In the genomic region with DNA sequence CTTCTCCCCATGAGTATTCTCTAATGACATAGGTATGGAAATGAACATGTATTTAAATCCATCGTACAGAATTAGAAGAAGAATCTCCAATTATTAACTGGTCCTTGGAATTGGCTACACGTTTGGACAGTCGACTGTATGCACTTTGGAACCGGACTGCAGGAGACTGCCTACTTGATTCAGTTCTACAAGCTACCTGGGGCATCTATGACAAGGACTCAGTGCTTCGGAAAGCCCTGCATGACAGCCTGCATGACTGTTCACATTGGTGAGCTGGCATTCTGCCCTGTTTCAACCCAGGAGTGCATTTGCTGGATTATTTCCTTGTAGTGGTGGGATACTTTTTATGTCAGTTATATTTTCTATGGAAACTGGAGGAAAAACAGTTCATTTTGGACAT, we compare ENCODE assay signal across 22 cellular contexts. TPM values are rescaled to one million over a fixed set of nuclear protein-coding genes. Genes with fewer than 3 reads are reported as not detected.
DNase-seq lines count a peak whose midpoint lies in the region; FAIRE-seq and TF ChIP-seq lines count a peak whose summit lies in the region.
"Had no signal": no experiment of that assay in that cellular context is flagged by ENCODE, and none has a peak within 500 bp of the region (broad histone marks: within the 10 kb centered on the region; RNA-seq: fewer than 3 reads in every experiment).

No MANE protein-coding gene starts in this region.

- H3K27ac ChIP-seq in astrocyte (ENCODE audit: low read depth, low read length) = no peak overlapping the region
- no peak overlapping the region for H3K27ac ChIP-seq in thyroid gland
- H3K27ac ChIP-seq in mammary epithelial cell (ENCODE audit: insufficient read depth, low read depth, low read length) = no peak overlapping the region
- H3K27ac ChIP-seq in caudate nucleus (ENCODE audit: low read depth, low read length) = no peak overlapping the region

- H3K4me1 ChIP-seq in astrocyte (ENCODE audit: insufficient read depth, low read length) = peaks cover 8% of the 10 kb centered on the region
- H3K4me1 ChIP-seq in thyroid gland = peaks cover 18 to 34% of the 10 kb centered on the region in 2 donors
- H3K4me1 ChIP-seq in mammary epithelial cell (ENCODE audit: insufficient read depth, low read length) = no peaks in the 10 kb centered on the region

- no peak for TF ChIP-seq POLR2A in thyroid gland (IDR thresholded peaks at IDR 0.05)

- no peaks in the 10 kb centered on the region for H3K27me3 Mint-ChIP-seq in astrocyte (ENCODE audit: low read depth, unreplicated experiment)
- H3K27me3 Mint-ChIP-seq: CD4-positive, CD25-positive, alpha-beta regulatory T cell; CD8-positive, alpha-beta memory T cell; IgD-negative memory B cell had no signal

- peaks cover 63% of the 10 kb centered on the region for H4K20me1 ChIP-seq in astrocyte (ENCODE audit: insufficient read depth, low read length)
- H4K20me1 ChIP-seq in mammary epithelial cell (ENCODE audit: insufficient read depth, low read length) = no peaks in the 10 kb centered on the region

- dilution Hi-C loops in mammary epithelial cell (cut with HindIII; ENCODE audit: low sequenced_read_pairs) = no loop called here

- H3K79me2 ChIP-seq in astrocyte (ENCODE audit: insufficient read depth, low read length) = peaks cover 23% of the 10 kb centered on the region
- peaks cover 18% of the 10 kb centered on the region for H3K79me2 ChIP-seq in mammary epithelial cell (ENCODE audit: insufficient read depth, low read length)

- H3K9ac ChIP-seq in astrocyte (ENCODE audit: low read length) (no peak overlapping the region), mammary epithelial cell (ENCODE audit: insufficient read depth, low read length) (no peak overlapping the region)

- H3K4me3 Mint-ChIP-seq in astrocyte (ENCODE audit: unreplicated experiment) = no peak overlapping the region
- H3K4me3 Mint-ChIP-seq: CD4-positive, CD25-positive, alpha-beta regulatory T cell; CD8-positive, alpha-beta memory T cell; HFFc6; IgD-negative memory B cell had no signal

- H3K4me3 ChIP-seq in astrocyte (ENCODE audit: insufficient read depth, low read depth, low read length) (no peak overlapping the region), thyroid gland (replicated peaks in 1 of 3) (no peak overlapping the region), mammary epithelial cell (replicated peaks in 1 of 3; ENCODE audit: insufficient read depth in 1 of 3, low read depth in 2 of 3, low read length in 3 of 3) (no peak overlapping the region)

- no peak for FAIRE-seq in astrocyte (lab: Jason Lieb, UNC)
- peak; percentile 27 for FAIRE-seq in islet of Langerhans (lab: Jason Lieb, UNC)
- FAIRE-seq: D721Med, GM12892, GM18507, HTR-8/SVneo had no signal

- H3K4me1 Mint-ChIP-seq in astrocyte (ENCODE audit: low read depth, unreplicated experiment) = peaks cover 21% of the 10 kb centered on the region

- H3K27me3 ChIP-seq in astrocyte (ENCODE audit: insufficient read depth, low read length) = no peaks in the 10 kb centered on the region
- no peaks in the 10 kb centered on the region for H3K27me3 ChIP-seq in thyroid gland
- no peaks in the 10 kb centered on the region for H3K27me3 ChIP-seq in mammary epithelial cell (ENCODE audit: insufficient read depth, low read length)
- H3K27me3 ChIP-seq: BE2C had no signal

- H3K36me3 ChIP-seq in astrocyte (ENCODE audit: insufficient read depth, low read length) = peaks cover 6% of the 10 kb centered on the region
- peaks cover 0 to 5% of the 10 kb centered on the region in 2 donors for H3K36me3 ChIP-seq in thyroid gland
- peaks cover 8% of the 10 kb centered on the region for H3K36me3 ChIP-seq in mammary epithelial cell (ENCODE audit: insufficient read depth, low read length)

- no peaks in the 10 kb centered on the region for H3K9me3 Mint-ChIP-seq in astrocyte (ENCODE audit: unreplicated experiment)
- H3K9me3 Mint-ChIP-seq: CD4-positive, CD25-positive, alpha-beta regulatory T cell; CD8-positive, alpha-beta memory T cell; HFFc6; IgD-negative memory B cell had no signal

- H2AFZ ChIP-seq in astrocyte (ENCODE audit: low read depth, low read length) = no peak overlapping the region
- no peak overlapping the region for H2AFZ ChIP-seq in mammary epithelial cell (ENCODE audit: low read depth, low read length)

- WGBS in thyroid gland, 2 donors = 51% methylated on average over 5 of the region's 5 CpGs
- WGBS in mammary epithelial cell (ENCODE audit: low coverage, missing lambda C conversion rate) = 81% methylated on average over 5 of the region's 5 CpGs

- H3K9me3 ChIP-seq in astrocyte (ENCODE audit: insufficient read depth, low read depth, low read length) (no peaks in the 10 kb centered on the region), thyroid gland (no peaks in the 10 kb centered on the region), mammary epithelial cell (replicated peaks; ENCODE audit: insufficient read depth, low read length) (no peaks in the 10 kb centered on the region)
- H3K9me3 ChIP-seq: BE2C had no signal

- H3K4me2 ChIP-seq in astrocyte (ENCODE audit: low read length) (no peak overlapping the region), mammary epithelial cell (ENCODE audit: insufficient read depth, low read depth, low read length) (no peak overlapping the region)

- DNase-seq in G401 (ENCODE audit: low spot score) (peak; percentile 55), astrocyte (ENCODE audit: low read depth) (no peak), thyroid gland (peak; percentile 61 to 71), NCI-H748 treated with DMSO at 0.1 percent for 48 hours (lab: John Stamatoyannopoulos, UW) (no peak), mammary epithelial cell (no peak), caudate nucleus (lab: John Stamatoyannopoulos, UW) (no peak)
- DNase-seq: ACHN; BE2C; C1 segment of cervical spinal cord; CD4-positive, CD25-positive, alpha-beta regulatory T cell; CD8-positive, alpha-beta memory T cell; COR-L47; GDM1; GOT3; H7; HFFc6 had no signal

- H3K27ac Mint-ChIP-seq in astrocyte (ENCODE audit: unreplicated experiment) = peak overlapping the region; percentile 18
- H3K27ac Mint-ChIP-seq: HFFc6, IgD-negative memory B cell had no signal

- BruUV-seq in mammary epithelial cell (replicated peaks; lab: Mats Ljungman, UMichigan) = no TSS peak

- CTCF ChIA-PET in mammary epithelial cell (lab: Charles Lee; ENCODE audit: low non-redundant PET) = no interaction called here

- TF ChIP-seq CTCF in astrocyte (IDR thresholded peaks at IDR 0.05; ENCODE audit: insufficient read depth, low read depth, low read length) (no peak), thyroid gland (IDR thresholded peaks at IDR 0.05) (no peak), mammary epithelial cell (conservative IDR thresholded peaks at IDR 0.05 in 1 of 2, IDR thresholded peaks at IDR 0.05 in 1 of 2; ENCODE audit: extremely low read depth in 1 of 2, insufficient read depth in 1 of 2, low read depth in 1 of 2, low read length in 2 of 2) (no peak)

- peaks cover 9% of the 10 kb centered on the region for H3K36me3 Mint-ChIP-seq in astrocyte (ENCODE audit: low read depth, unreplicated experiment)

- in situ Hi-C loops in G401 (cut with HindIII; ENCODE audit: low sequenced_read_pairs) (no loop called here), mammary epithelial cell (cut with MboI; ENCODE audit: low sequenced_read_pairs in 2 of 2) (no loop called here)

- intact Hi-C loops in thyroid gland (cut with DNase I) = no loop called here
- intact Hi-C loops in mammary epithelial cell (cut with micrococcal nuclease) = no loop called here

RNA-seq across cellular contexts. Expression of a gene that starts 32.2 kb away (rescaled TPM):
- total RNA-seq in G401 (2014; rRNA removed; shearing (Covaris generic)) = 15.0 and 17.3 TPM in 2 replicates
- 24.5 and 24.9 TPM in 2 replicates for total RNA-seq in astrocyte
- total RNA-seq in thyroid gland = 10 to 100 TPM; 22.1 to 37.5 (median 25.0) TPM
- total RNA-seq in mammary epithelial cell = 10 to 100 TPM; 14.0 to 19.3 TPM
- polyA plus RNA-seq in mammary epithelial cell = 5.6 TPM
- 9.1 TPM for polyA minus RNA-seq in mammary epithelial cell

Comparison
In these comparisons a context has a peak if more than half of its experiments do, and no peak if none do; other contexts are left out.
1. DNase-seq: peak in G401 (single experiment) and thyroid gland (2 of 2); none in astrocyte (single experiment), NCI-H748 treated with DMSO at 0.1 percent for 48 hours (single experiment), mammary epithelial cell (single experiment) and caudate nucleus (0 of 61).